In genomic region chr3:62562596-62562995, GRCh38 we compare ENCODE assay signal across 22 cellular contexts.
DNase-seq lines count a peak whose midpoint lies in the region; ATAC-seq and TF ChIP-seq lines count a peak whose summit lies in the region.
"Had no signal": no experiment of that assay in that cellular context is flagged by ENCODE, and none has a peak within 500 bp of the region (broad histone marks: within the 10 kb centered on the region; RNA-seq: fewer than 3 reads in every experiment).

No MANE protein-coding gene starts in this region.

- POLR2A ChIA-PET in SK-N-SH (lab: Yijun Ruan, JAX): no interaction called here

- peaks cover 10% of the 10 kb centered on the region for H3F3A ChIP-seq in SK-N-SH (replicated peaks; ENCODE audit: insufficient read depth)

- H3K79me2 ChIP-seq in SK-N-SH (ENCODE audit: insufficient read depth): no peaks in the 10 kb centered on the region

- H4K20me1 ChIP-seq in SK-N-SH (ENCODE audit: insufficient read depth): no peaks in the 10 kb centered on the region

- H3K4me1 ChIP-seq in SK-N-SH (ENCODE audit: control insufficient read depth in 1 of 2, insufficient read depth in 2 of 2, low read depth in 1 of 2, low read length in 1 of 2): peaks cover 0 to 15% of the 10 kb centered on the region in 2 experiments; a peak in 3 of 4 replicates
- H3K4me1 ChIP-seq in tibial artery: peaks cover 0 to 33% (median 13%) of the 10 kb centered on the region in 4 donors

- H3K4me2 ChIP-seq in SK-N-SH: peak overlapping the region; percentile 54; the same call in 1 of the 2 replicates

- H3K36me3 ChIP-seq in SK-N-SH (replicated peaks in 1 of 2; ENCODE audit: control insufficient read depth in 1 of 2, insufficient read depth in 2 of 2, low read length in 1 of 2) (no peaks in the 10 kb centered on the region), tibial artery (no peaks in the 10 kb centered on the region)

- H3K27me3 Mint-ChIP-seq in activated CD8-positive, alpha-beta memory T cell treated with anti-CD3 and anti-CD28 coated beads, Interleukin-2, amount 10 ng/mL, durations not matched to agents 7 days and 5 days: no peaks in the 10 kb centered on the region
- H3K27me3 Mint-ChIP-seq in effector memory CD8-positive, alpha-beta T cell: no peaks in the 10 kb centered on the region
- H3K27me3 Mint-ChIP-seq: activated CD4-positive, alpha-beta T cell treated with anti-CD3 and anti-CD28 coated beads, Interleukin-2, amount 10 ng/mL, durations not matched to agents 24 days and 14 days; activated naive CD8-positive, alpha-beta T cell had no signal

- CTCF ChIA-PET in SK-N-SH (lab: Yijun Ruan, JAX): interaction anchor here (0.9 to 11.1 kb wide), 4 partner anchors 8 to 361 kb away, joined by 3 to 142 read pairs (median 4); no protein-coding TSS in a partner anchor
- CTCF ChIA-PET in activated CD8-positive, alpha-beta memory T cell treated with anti-CD3 and anti-CD28 coated beads, Interleukin-2, amount 10 ng/mL, durations not matched to agents 7 days and 5 days (lab: Charles Lee): no interaction called here

- H3K36me3 Mint-ChIP-seq in activated CD8-positive, alpha-beta memory T cell treated with anti-CD3 and anti-CD28 coated beads, Interleukin-2, amount 10 ng/mL, durations not matched to agents 7 days and 5 days: no peaks in the 10 kb centered on the region
- H3K36me3 Mint-ChIP-seq in effector memory CD8-positive, alpha-beta T cell (ENCODE audit: insufficient read depth): no peaks in the 10 kb centered on the region
- H3K36me3 Mint-ChIP-seq: activated naive CD8-positive, alpha-beta T cell; CD8-positive, alpha-beta memory T cell had no signal

- H3K9me2 ChIP-seq in SK-N-SH: no peaks in the 10 kb centered on the region

- no peak overlapping the region for H3K4me3 Mint-ChIP-seq in activated CD8-positive, alpha-beta memory T cell treated with anti-CD3 and anti-CD28 coated beads, Interleukin-2, amount 10 ng/mL, durations not matched to agents 7 days and 5 days
- H3K4me3 Mint-ChIP-seq in effector memory CD8-positive, alpha-beta T cell: no peak overlapping the region
- H3K4me3 Mint-ChIP-seq: activated CD4-positive, alpha-beta T cell treated with anti-CD3 and anti-CD28 coated beads, Interleukin-2, amount 10 ng/mL, durations not matched to agents 24 days and 14 days; activated naive CD8-positive, alpha-beta T cell; CD8-positive, alpha-beta memory T cell; T-helper 2 cell treated with Interferon-gamma antibody and Interleukin-4, amounts not matched to agents 5 μg/mL and 100 μg/mL, for 36 hours had no signal

- no peak overlapping the region for H3K9ac ChIP-seq in SK-N-SH

- no peak for TF ChIP-seq EP300 in SK-N-SH (IDR thresholded peaks at IDR 0.05; ENCODE audit: borderline replicate concordance in 1 of 2, low read depth in 1 of 2, low read length in 1 of 2)

- TF ChIP-seq RAD21 in SK-N-SH (IDR thresholded peaks at IDR 0.05; ENCODE audit: low read length): no peak

- no peak overlapping the region for H2AFZ ChIP-seq in SK-N-SH (ENCODE audit: low read depth)

- H3K27me3 ChIP-seq in SK-N-SH (ENCODE audit: insufficient read depth) (no peaks in the 10 kb centered on the region), tibial artery (no peaks in the 10 kb centered on the region)

- no peak for DNase-seq in SK-N-SH
- no peak for DNase-seq in coronary artery (ENCODE audit: low spot score)
- DNase-seq in kidney glomerular epithelial cell (lab: John Stamatoyannopoulos, UW): peak; percentile 52
- DNase-seq in tibial artery: peak; percentile 45 to 70
- no peak for DNase-seq in activated CD8-positive, alpha-beta memory T cell treated with anti-CD3 and anti-CD28 coated beads, Interleukin-2, amount 10 ng/mL, durations not matched to agents 7 days and 5 days
- DNase-seq in effector memory CD8-positive, alpha-beta T cell: no peak
- no peak for DNase-seq in AG20443 (ENCODE audit: low spot score)
- DNase-seq: activated CD4-positive, alpha-beta T cell treated with anti-CD3 and anti-CD28 coated beads, Interleukin-2, amount 10 ng/mL, durations not matched to agents 24 days and 14 days; CD8-positive, alpha-beta memory T cell; effector memory CD4-positive, alpha-beta T cell; GDM1; glutamatergic neuron; KG1; NCI-H187; RPMI8226 had no signal

- ATAC-seq in SK-N-SH treated with all-trans-retinoic acid at 6 μM for 48 hours: no peak
- ATAC-seq in activated CD8-positive, alpha-beta memory T cell treated with anti-CD3 and anti-CD28 coated beads, Interleukin-2, amount 10 ng/mL, durations not matched to agents 7 days and 5 days: no peak
- no peak for ATAC-seq in effector memory CD8-positive, alpha-beta T cell (replicated peaks)
- ATAC-seq: esophagus mucosa had no signal

- H3K9me3 ChIP-seq in SK-N-SH (no peaks in the 10 kb centered on the region), tibial artery (no peaks in the 10 kb centered on the region)

- no peaks in the 10 kb centered on the region for H3K9me3 Mint-ChIP-seq in activated CD8-positive, alpha-beta memory T cell treated with anti-CD3 and anti-CD28 coated beads, Interleukin-2, amount 10 ng/mL, durations not matched to agents 7 days and 5 days (ENCODE audit: low read depth)
- peaks cover 0 to 2% of the 10 kb centered on the region in 2 donors for H3K9me3 Mint-ChIP-seq in effector memory CD8-positive, alpha-beta T cell
- H3K9me3 Mint-ChIP-seq: activated CD4-positive, alpha-beta T cell treated with anti-CD3 and anti-CD28 coated beads, Interleukin-2, amount 10 ng/mL, durations not matched to agents 24 days and 14 days; T-helper 2 cell treated with Interferon-gamma antibody and Interleukin-4, amounts not matched to agents 5 μg/mL and 100 μg/mL, for 36 hours had no signal

- H3K27ac ChIP-seq in SK-N-SH (ENCODE audit: low read depth in 2 of 2, low read length in 1 of 2) (peak overlapping the region in 1 of 2 experiments; percentile 76; a peak in 3 of 4 replicates), coronary artery (peak overlapping the region; percentile 32 to 50), tibial artery (peak overlapping the region; percentile 52 to 64)
- H3K27ac ChIP-seq: 22Rv1, VCaP had no signal

- TF ChIP-seq CTCF in SK-N-SH (IDR thresholded peaks at IDR 0.05): no peak
- no peak for TF ChIP-seq CTCF in coronary artery (IDR thresholded peaks at IDR 0.05)
- no peak for TF ChIP-seq CTCF in tibial artery (IDR thresholded peaks at IDR 0.05)

- intact Hi-C loops in tibial artery (cut with DNase I; ENCODE audit: low total_unique reads): no loop called here

- H3K4me3 ChIP-seq in SK-N-SH (ENCODE audit: low read depth in 2 of 2, low read length in 1 of 2) (no peak overlapping the region), coronary artery (no peak overlapping the region), tibial artery (no peak overlapping the region)
- H3K4me3 ChIP-seq: lung had no signal

- no peak overlapping the region for H3K27ac Mint-ChIP-seq in activated CD8-positive, alpha-beta memory T cell treated with anti-CD3 and anti-CD28 coated beads, Interleukin-2, amount 10 ng/mL, durations not matched to agents 7 days and 5 days
- H3K27ac Mint-ChIP-seq in effector memory CD8-positive, alpha-beta T cell: no peak overlapping the region
- H3K27ac Mint-ChIP-seq: activated CD4-positive, alpha-beta T cell treated with anti-CD3 and anti-CD28 coated beads, Interleukin-2, amount 10 ng/mL, durations not matched to agents 24 days and 14 days; activated naive CD8-positive, alpha-beta T cell; CD8-positive, alpha-beta memory T cell; T-helper 2 cell treated with Interferon-gamma antibody and Interleukin-4, amounts not matched to agents 5 μg/mL and 100 μg/mL, for 36 hours had no signal

- H3K4me1 Mint-ChIP-seq in activated CD8-positive, alpha-beta memory T cell treated with anti-CD3 and anti-CD28 coated beads, Interleukin-2, amount 10 ng/mL, durations not matched to agents 7 days and 5 days: no peaks in the 10 kb centered on the region
- no peaks in the 10 kb centered on the region for H3K4me1 Mint-ChIP-seq in effector memory CD8-positive, alpha-beta T cell (ENCODE audit: low read depth in 2 of 2)
- H3K4me1 Mint-ChIP-seq: activated CD4-positive, alpha-beta T cell treated with anti-CD3 and anti-CD28 coated beads, Interleukin-2, amount 10 ng/mL, durations not matched to agents 24 days and 14 days; CD8-positive, alpha-beta memory T cell had no signal

TF ChIP-seq in SK-N-SH treated with all-trans-retinoic acid at 6 μM for 48 hours, 23 proteins besides CTCF, POLR2A, EP300 and RAD21:
- TF ChIP-seq BACH2 (CRISPR knock-in tag; IDR thresholded peaks at IDR 0.05; ENCODE audit: borderline replicate concordance): no peak
- no peak for TF ChIP-seq ISL1 (CRISPR knock-in tag; IDR thresholded peaks at IDR 0.05)
- TF ChIP-seq ZFP30 (CRISPR knock-in tag; IDR thresholded peaks at IDR 0.05): no peak
- TF ChIP-seq OSR1 (CRISPR knock-in tag; IDR thresholded peaks at IDR 0.05): no peak
- TF ChIP-seq, protein P1, sequence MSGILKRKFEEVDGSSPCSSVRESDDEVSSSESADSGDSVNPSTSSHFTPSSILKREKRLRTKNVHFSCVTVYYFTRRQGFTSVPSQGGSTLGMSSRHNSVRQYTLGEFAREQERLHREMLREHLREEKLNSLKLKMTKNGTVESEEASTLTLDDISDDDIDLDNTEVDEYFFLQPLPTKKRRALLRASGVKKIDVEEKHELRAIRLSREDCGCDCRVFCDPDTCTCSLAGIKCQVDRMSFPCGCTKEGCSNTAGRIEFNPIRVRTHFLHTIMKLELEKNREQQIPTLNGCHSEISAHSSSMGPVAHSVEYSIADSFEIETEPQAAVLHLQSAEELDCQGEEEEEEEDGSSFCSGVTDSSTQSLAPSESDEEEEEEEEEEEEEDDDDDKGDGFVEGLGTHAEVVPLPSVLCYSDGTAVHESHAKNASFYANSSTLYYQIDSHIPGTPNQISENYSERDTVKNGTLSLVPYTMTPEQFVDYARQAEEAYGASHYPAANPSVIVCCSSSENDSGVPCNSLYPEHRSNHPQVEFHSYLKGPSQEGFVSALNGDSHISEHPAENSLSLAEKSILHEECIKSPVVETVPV (CRISPR knock-in tag; IDR thresholded peaks at IDR 0.05): no peak
- no peak for TF ChIP-seq CREB5 (CRISPR knock-in tag; IDR thresholded peaks at IDR 0.05; ENCODE audit: low read depth)
- TF ChIP-seq TOX (CRISPR knock-in tag; IDR thresholded peaks at IDR 0.05; ENCODE audit: borderline replicate concordance): no peak
TF ChIP-seq in SK-N-SH treated with all-trans-retinoic acid at 6 μM for 48 hours: peak in this region for 0.

Comparison
In these comparisons a context has a peak if more than half of its experiments do, and no peak if none do; other contexts are left out.
1. DNase-seq: peak in kidney glomerular epithelial cell (single experiment) and tibial artery (2 of 2); none in SK-N-SH (single experiment), coronary artery (single experiment), activated CD8-positive, alpha-beta memory T cell treated with anti-CD3 and anti-CD28 coated beads, Interleukin-2, amount 10 ng/mL, durations not matched to agents 7 days and 5 days (single experiment), effector memory CD8-positive, alpha-beta T cell (0 of 3) and AG20443 (single experiment).